Comparison of ENCODE assay signal across 8 cellular contexts in genomic region chr3:125054436-125055164, GRCh38. TPM values are rescaled to one million over a fixed set of nuclear protein-coding genes. Genes with fewer than 3 reads are reported as not detected.
DNase-seq lines count a peak whose midpoint lies in the region; ATAC-seq and TF ChIP-seq lines count a peak whose summit lies in the region.

No MANE protein-coding gene starts in this region.

- TF ChIP-seq CTCF in epithelial cell of esophagus (IDR thresholded peaks at IDR 0.05; ENCODE audit: insufficient read depth, low read depth, low read length, missing control alignments) = no peak

- H3K4me3 ChIP-seq in epithelial cell of esophagus (ENCODE audit: low read length) = peak overlapping the region; percentile 61

- peak; percentile 12 to 15 for DNase-seq in activated CD4-positive, alpha-beta T cell treated with anti-CD3 and anti-CD28 coated beads, Interleukin-2, amount 50 U/mL, for 48 hours
- no peak for DNase-seq in activated CD4-positive, alpha-beta T cell treated with anti-CD3 and anti-CD28 coated beads for 1 hour
- DNase-seq in SW 1271 (lab: John Stamatoyannopoulos, UW) (peak; percentile 36 to 89), epithelial cell of esophagus (ENCODE audit: low read depth) (no peak), myocyte (ENCODE audit: low read depth) (peak; percentile 77), NCI-H1048 (lab: John Stamatoyannopoulos, UW) (no peak), NCI-H2107 (lab: John Stamatoyannopoulos, UW) (no peak)

- peak; percentile 29 for ATAC-seq in HG02798 (IDR thresholded peaks at IDR 0.05; ENCODE audit: poor library complexity, unreplicated experiment)

RNA-seq across cellular contexts. Expression of gene HEG1, which starts 1.2 kb away (rescaled TPM):
- total RNA-seq in myocyte = 26.1 and 32.4 TPM in 2 replicates
- polyA plus RNA-seq in myocyte (2012) = 44.7 TPM

Comparison
In these comparisons a context has a peak if more than half of its experiments do, and no peak if none do; other contexts are left out.
1. DNase-seq: peak in activated CD4-positive, alpha-beta T cell treated with anti-CD3 and anti-CD28 coated beads, Interleukin-2, amount 50 U/mL, for 48 hours (2 of 2), SW 1271 (2 of 2) and myocyte (single experiment); none in activated CD4-positive, alpha-beta T cell treated with anti-CD3 and anti-CD28 coated beads for 1 hour (single experiment), epithelial cell of esophagus (single experiment), NCI-H1048 (single experiment) and NCI-H2107 (single experiment).